ENCODE assay signal across 17 cellular contexts in genomic region chr9:99954108-99954507, GRCh38. TPM values are rescaled to one million over a fixed set of nuclear protein-coding genes. Genes with fewer than 3 reads are reported as not detected.
DNase-seq lines count a peak whose midpoint lies in the region; ATAC-seq, FAIRE-seq and TF ChIP-seq lines count a peak whose summit lies in the region.
"Had no signal": no experiment of that assay in that cellular context is flagged by ENCODE, and none has a peak within 500 bp of the region (broad histone marks: within the 10 kb centered on the region; RNA-seq: fewer than 3 reads in every experiment).

No MANE protein-coding gene starts in this region.

- peaks cover 5 to 32% (median 27%) of the 10 kb centered on the region in 7 donors for H3K4me1 Mint-ChIP-seq in naive thymus-derived CD4-positive, alpha-beta T cell

- in situ Hi-C loops in GM12878 (cut with MboI), result no loop called here

- no peak for TF ChIP-seq RAD21 in GM12878 (IDR thresholded peaks at IDR 0.05; ENCODE audit: insufficient read depth, low read depth, low read length)

- H3K27me3 Mint-ChIP-seq in naive thymus-derived CD4-positive, alpha-beta T cell, result no peaks in the 10 kb centered on the region
- H3K27me3 Mint-ChIP-seq: T-cell had no signal

- POLR2A ChIA-PET in GM12878 (lab: Charles Lee), result no interaction called here
- POLR2A ChIA-PET in naive thymus-derived CD4-positive, alpha-beta T cell (lab: Charles Lee), result no interaction called here

- H3K27me3 ChIP-seq in GM06990 (replicated peaks; ENCODE audit: control insufficient read depth, insufficient read depth, low read length) (no peaks in the 10 kb centered on the region), GM12878 (replicated peaks in 1 of 2; ENCODE audit: control insufficient read depth in 2 of 2, insufficient read depth in 2 of 2, low read length in 1 of 2) (no peaks in the 10 kb centered on the region)
- no peaks in the 10 kb centered on the region for H3K27me3 ChIP-seq in naive thymus-derived CD4-positive, alpha-beta T cell (ENCODE audit: control insufficient read depth in 2 of 2, insufficient read depth in 2 of 2, low read length in 2 of 2)
- H3K27me3 ChIP-seq: BLaER1 treated with 17β-estradiol and CSF1 and Interleukin-3, amounts not matched to agents 10 nM and 100 nM had no signal

- H3K4me2 ChIP-seq in GM12878 (ENCODE audit: control insufficient read depth, insufficient read depth), result peak overlapping the region; percentile 38
- H3K4me2 ChIP-seq: A549; BLaER1 treated with 17β-estradiol and CSF1 and Interleukin-3, amounts not matched to agents 10 nM and 100 nM had no signal

- H3K9me3 Mint-ChIP-seq in naive thymus-derived CD4-positive, alpha-beta T cell, result peaks cover 0 to 4% (median 0%) of the 10 kb centered on the region in 11 donors
- H3K9me3 Mint-ChIP-seq: HFFc6, T-cell had no signal

- CTCF ChIA-PET in GM12878 (lab: Yijun Ruan, JAX), result interaction anchor here (0.6 to 0.9 kb wide), 3 partner anchors 40 to 770 kb away, joined by 3 to 4 read pairs (median 3); no protein-coding TSS in a partner anchor
- CTCF ChIA-PET in naive thymus-derived CD4-positive, alpha-beta T cell (lab: Charles Lee), result no interaction called here

- no peak overlapping the region for H3K4me3 Mint-ChIP-seq in naive thymus-derived CD4-positive, alpha-beta T cell
- H3K4me3 Mint-ChIP-seq: HFFc6, T-cell had no signal

- no peak for FAIRE-seq in GM12878 (lab: Jason Lieb, UNC)
- FAIRE-seq: A549, K562 had no signal

- TF ChIP-seq EP300 in GM12878 (IDR thresholded peaks at IDR 0.05; ENCODE audit: borderline replicate concordance in 1 of 2, control insufficient read depth in 1 of 2, low read depth in 2 of 2, low read length in 2 of 2), result peak in 1 of 2 experiments; percentile 49; a peak in 1 of 4 replicates

- peaks cover 0 to 46% (median 37%) of the 10 kb centered on the region in 5 donors for H3K36me3 Mint-ChIP-seq in naive thymus-derived CD4-positive, alpha-beta T cell

- H4K20me1 ChIP-seq in GM12878 (ENCODE audit: control insufficient read depth, insufficient read depth), result no peaks in the 10 kb centered on the region
- H4K20me1 ChIP-seq: BLaER1 treated with 17β-estradiol and CSF1 and Interleukin-3, amounts not matched to agents 10 nM and 100 nM had no signal

- H3K4me3 ChIP-seq in GM06990 (replicated peaks; ENCODE audit: low read depth, low read length) (no peak overlapping the region; the same call in 1 of the 2 replicates), GM12878 (no peak overlapping the region)
- no peak overlapping the region for H3K4me3 ChIP-seq in naive thymus-derived CD4-positive, alpha-beta T cell (ENCODE audit: low read length)
- H3K4me3 ChIP-seq: A549; BLaER1 treated with 17β-estradiol and CSF1 and Interleukin-3, amounts not matched to agents 10 nM and 100 nM; K562; SK-N-MC had no signal

- 0% methylated on average over 1 of the region's 1 CpG for WGBS in GM12878 (ENCODE audit: insufficient coverage, insufficient replicate concordance, low lambda C conversion rate, missing lambda C conversion rate)

- DNase-seq in GM06990 (ENCODE audit: extremely low read depth, insufficient read length) (peak; percentile 24), GM12878 (ENCODE audit: low read depth, low spot score) (no peak), DMS79 treated with DMSO at 0.1 percent for 48 hours (lab: John Stamatoyannopoulos, UW) (no peak), KG1 (lab: John Stamatoyannopoulos, UW) (no peak)
- DNase-seq in naive thymus-derived CD4-positive, alpha-beta T cell, result no peak
- DNase-seq: GDM1, HFFc6, NCI-H1436, NCI-H2029, NCI-H524, T-cell had no signal

- no TSS peak for BruUV-seq in GM12878 (replicated peaks; lab: Mats Ljungman, UMichigan)

- H3K9me3 ChIP-seq in GM12878 (replicated peaks; ENCODE audit: control insufficient read depth, insufficient read depth, low read length), result peaks cover 4% of the 10 kb centered on the region; the same call in 2 of the 3 replicates
- H3K9me3 ChIP-seq in naive thymus-derived CD4-positive, alpha-beta T cell (ENCODE audit: control insufficient read depth in 2 of 3, low read length in 3 of 3), result no peaks in the 10 kb centered on the region
- H3K9me3 ChIP-seq: A549 had no signal

- RAD21 ChIA-PET in GM12878 (lab: Charles Lee; ENCODE audit: unreplicated experiment), result interaction anchor here (0.9 kb wide), 1 partner anchor 43 kb away, joined by 3 read pairs; no protein-coding TSS in a partner anchor

- H3K27ac Mint-ChIP-seq in naive thymus-derived CD4-positive, alpha-beta T cell, result peak overlapping the region in 1 of 9 donors; percentile 20
- H3K27ac Mint-ChIP-seq: HFFc6, T-cell had no signal

- H2AFZ ChIP-seq in GM12878 (ENCODE audit: control insufficient read depth, low read depth, low read length), result no peak overlapping the region

- no peak overlapping the region for H3K27ac ChIP-seq in GM12878 (ENCODE audit: control insufficient read depth, insufficient read depth)
- H3K27ac ChIP-seq in naive thymus-derived CD4-positive, alpha-beta T cell (ENCODE audit: low read depth, low read length), result no peak overlapping the region
- H3K27ac ChIP-seq: A549; BLaER1 treated with 17β-estradiol and CSF1 and Interleukin-3, amounts not matched to agents 10 nM and 100 nM had no signal

- intact Hi-C loops in GM12878 (cut with micrococcal nuclease; ENCODE audit: unreplicated experiment), result no loop called here
- intact Hi-C loops in naive thymus-derived CD4-positive, alpha-beta T cell (cut with micrococcal nuclease), result loop anchor here (5.0 to 10.0 kb wide), 2 partner anchors 59 to 137 kb away; no protein-coding TSS in a partner anchor

- H3K36me3 ChIP-seq in GM06990 (ENCODE audit: control insufficient read depth, insufficient read depth, low read length), result no peaks in the 10 kb centered on the region; the same call in 1 of the 2 replicates
- H3K36me3 ChIP-seq in GM12878 (ENCODE audit: control insufficient read depth in 2 of 2, insufficient read depth in 2 of 2, low read length in 1 of 2), result peaks cover 0 to 4% of the 10 kb centered on the region in 2 experiments; a peak in 1 of 4 replicates
- peaks cover 0 to 9% (median 0%) of the 10 kb centered on the region in 3 experiments for H3K36me3 ChIP-seq in naive thymus-derived CD4-positive, alpha-beta T cell (ENCODE audit: control insufficient read depth in 2 of 3, insufficient read depth in 3 of 3, low read length in 3 of 3)

- peaks cover 19% of the 10 kb centered on the region; the same call in 1 of the 2 replicates for H3K4me1 ChIP-seq in GM12878 (ENCODE audit: control insufficient read depth, insufficient read depth, low read length)
- H3K4me1 ChIP-seq in naive thymus-derived CD4-positive, alpha-beta T cell (ENCODE audit: control insufficient read depth in 2 of 2, insufficient read depth in 2 of 2, low read length in 2 of 2), result no peaks in the 10 kb centered on the region
- H3K4me1 ChIP-seq: A549; BLaER1 treated with 17β-estradiol and CSF1 and Interleukin-3, amounts not matched to agents 10 nM and 100 nM had no signal

- no peaks in the 10 kb centered on the region for H3K79me2 ChIP-seq in GM12878 (ENCODE audit: control insufficient read depth, insufficient read depth, low read length)

- SMC1A ChIA-PET in GM12878 (lab: Charles Lee; ENCODE audit: uncharacterized antibody, unreplicated experiment), result interaction anchor here (1.0 to 1.3 kb wide), 2 partner anchors 12 to 32 kb away, joined by 3 read pairs; no protein-coding TSS in a partner anchor

- no peak overlapping the region for H3K9ac ChIP-seq in GM12878 (ENCODE audit: control insufficient read depth, insufficient read depth, low read length)
- H3K9ac ChIP-seq: BLaER1 treated with 17β-estradiol and CSF1 and Interleukin-3, amounts not matched to agents 10 nM and 100 nM had no signal

- no peak for TF ChIP-seq CTCF in GM06990 (IDR thresholded peaks at IDR 0.05; ENCODE audit: insufficient read depth, low read length, poor library complexity, severe bottlenecking)
- TF ChIP-seq CTCF in GM12878 (IDR thresholded peaks at IDR 0.05 in 2 of 3, conservative IDR thresholded peaks at IDR 0.05 in 1 of 3; ENCODE audit: control insufficient read depth in 2 of 3, extremely low read depth in 1 of 3, insufficient read depth in 1 of 3, low read depth in 3 of 3, low read length in 3 of 3), result no peak

- peak; percentile 58 for ATAC-seq in GM18867 (IDR thresholded peaks at IDR 0.05; ENCODE audit: unreplicated experiment)
- peak; percentile 55 for ATAC-seq in HG02884 (IDR thresholded peaks at IDR 0.05; ENCODE audit: unreplicated experiment)
- peak; percentile 84 for ATAC-seq in GM12878
- ATAC-seq in naive thymus-derived CD4-positive, alpha-beta T cell, result no peak
- ATAC-seq: A549, K562 had no signal

- TF ChIP-seq POLR2A in GM12878 (IDR thresholded peaks at IDR 0.05; ENCODE audit: low read depth, low read length), result no peak

TF ChIP-seq in GM12878, 131 proteins besides CTCF, POLR2A, EP300 and RAD21 (continues in another document):
- TF ChIP-seq TBL1XR1 (IDR thresholded peaks at IDR 0.05; ENCODE audit: low read depth, low read length) (no peak), SREBF2 (IDR thresholded peaks at IDR 0.05; ENCODE audit: low read length) (no peak), SP1 (IDR thresholded peaks at IDR 0.05; ENCODE audit: low read depth, low read length) (no peak), SMC3 (IDR thresholded peaks at IDR 0.05; ENCODE audit: borderline replicate concordance, low read length) (no peak), ZNF274 (IDR thresholded peaks at IDR 0.05; ENCODE audit: insufficient read depth, insufficient read length) (no peak), CBFB (IDR thresholded peaks at IDR 0.05; ENCODE audit: low read depth) (no peak), SMAD1 (IDR thresholded peaks at IDR 0.05; ENCODE audit: low read depth, partially characterized antibody) (no peak), IRF4 (IDR thresholded peaks at IDR 0.05; ENCODE audit: low read depth, low read length) (peak; percentile 56; the same call in 1 of the 2 replicates)

RNA-seq across cellular contexts. Expression of gene STX17, which starts 47.7 kb away (rescaled TPM):
- 53.6 and 58.1 TPM in 2 replicates for total RNA-seq in GM12878 (2013; cell fraction: nucleolus; rRNA removed)
- total RNA-seq in GM12878 (2014; rRNA removed) (19.5 and 22.5 TPM in 2 replicates), GM12878 (2014; rRNA removed; fragmentation: Illumina TruSeq; extraction: Trizol) (22.9 and 25.3 TPM in 2 replicates), GM12878 (2021) (23.6 and 29.3 TPM in 2 replicates)
- 6.3 TPM for polyA plus RNA-seq in GM12878 (2011; ENCODE audit: low read depth)
- polyA plus RNA-seq in GM12878 (2011; rRNA removed) (11.5 and 15.0 TPM in 2 replicates), GM12878 (2014; fragmentation: Illumina TruSeq; extraction: Trizol) (20.5 and 22.6 TPM in 2 replicates), GM12878 (2014; fragmentation: Nextera tagmentation; extraction: Ambion mirVana) (10 to 100 TPM; 15.1 to 19.4 TPM), GM12878 (2014; rRNA removed) (14.7 and 15.0 TPM in 2 replicates), GM12878 (2016; fragmentation: Nextera tagmentation; extraction: Ambion mirVana) (10 to 100 TPM; 22.0 to 27.4 TPM)
- polyA plus RNA-seq in GM12878 (2011; cell fraction: cytosol; rRNA removed), result 6.3 and 7.6 TPM in 2 replicates
- polyA plus RNA-seq in GM12878 (2011; cell fraction: nucleus; rRNA removed), result 12.4 and 15.6 TPM in 2 replicates
- 10.5 and 10.7 TPM in 2 replicates for polyA plus RNA-seq in GM12878 (2012)
- polyA minus RNA-seq in GM12878 (2011; rRNA and poly(A)+ RNA removed), result 14.9 and 15.2 TPM in 2 replicates
- polyA minus RNA-seq in GM12878 (2011; cell fraction: cytosol; rRNA and poly(A)+ RNA removed), result 4.4 and 6.3 TPM in 2 replicates
- 13.7 and 23.2 TPM in 2 replicates for polyA minus RNA-seq in GM12878 (2011; cell fraction: nucleus; rRNA and poly(A)+ RNA removed)
- total RNA-seq in naive thymus-derived CD4-positive, alpha-beta T cell, result 10 to 100 TPM; 34.2 to 63.2 (median 51.2) TPM
- polyA plus RNA-seq in naive thymus-derived CD4-positive, alpha-beta T cell, result 10 to 100 TPM; 33.7 to 38.8 TPM
